Comparison of ENCODE assay signal across 19 cellular contexts in genomic region chr4:136810626-136811025, GRCh38.
A peak's percentile ranks its signal among the peaks of the same experiment; 100 is the strongest.
DNase-seq lines count a peak whose midpoint lies in the region; FAIRE-seq and TF ChIP-seq lines count a peak whose summit lies in the region.
"Had no signal": no experiment of that assay in that cellular context is flagged by ENCODE, and none has a peak within 500 bp of the region (broad histone marks: within the 10 kb centered on the region; RNA-seq: fewer than 3 reads in every experiment).

No MANE protein-coding gene starts in this region.

- H3K27me3 ChIP-seq in mesendoderm (ENCODE audit: insufficient read depth, low read length, poor library complexity): no peaks in the 10 kb centered on the region

- no peak overlapping the region for H2BK120ac ChIP-seq in mesendoderm (ENCODE audit: low read depth, low read length)

- H4K5ac ChIP-seq in mesendoderm (ENCODE audit: low read length): no peak overlapping the region

- H3K36me3 ChIP-seq in kidney (ENCODE audit: control insufficient read depth in 1 of 2, insufficient read depth in 2 of 2, low read length in 2 of 2): no peaks in the 10 kb centered on the region
- no peaks in the 10 kb centered on the region for H3K36me3 ChIP-seq in mesendoderm (ENCODE audit: control insufficient read depth, insufficient read depth, low read length)
- H3K36me3 ChIP-seq: HAP-1 had no signal

- DNase-seq in AG08396 (ENCODE audit: low spot score) (peak; percentile 21), HCEC 1CT (peak; percentile 1), RKO (ENCODE audit: low spot score) (peak; percentile 9), kidney (peak; percentile 43), NCI-H1930 (lab: John Stamatoyannopoulos, UW) (no peak), mesendoderm (no peak), NCI-H2227 treated with DMSO at 0.1 percent for 48 hours (lab: John Stamatoyannopoulos, UW) (no peak)
- DNase-seq: CD4-positive, alpha-beta memory T cell; KG1; NCI-H1092 treated with DMSO at 0.1 percent for 48 hours; NCI-H2081 treated with DMSO at 0.1 percent for 48 hours; NCI-H748 treated with DMSO at 0.1 percent for 48 hours; NK-92 treated with Interleukin-12 subunit alpha and Interleukin-12 subunit beta, amount 100 ng/mL, for 24 hours; SHP77 had no signal

- no peaks in the 10 kb centered on the region for H3K79me2 ChIP-seq in mesendoderm (ENCODE audit: control insufficient read depth, insufficient read depth, low read length)

- H2BK15ac ChIP-seq in mesendoderm (replicated peaks; ENCODE audit: low read depth): no peak overlapping the region

- no peak overlapping the region for H3K18ac ChIP-seq in mesendoderm (ENCODE audit: low read length)

- no peak overlapping the region for H3K56ac ChIP-seq in mesendoderm (ENCODE audit: low read length)

- no CpG with 5 or more reads among the region's 6 CpGs for WGBS in mesendoderm (ENCODE audit: extremely low coverage, insufficient coverage, low lambda C conversion rate)

- no peak overlapping the region for H3K4ac ChIP-seq in mesendoderm (ENCODE audit: low read depth, low read length)

- no peak for FAIRE-seq in kidney (lab: Jason Lieb, UNC)
- FAIRE-seq: A204.1, HepG2, RCC 7860 had no signal

- peaks cover 0 to 7% of the 10 kb centered on the region in 2 donors for H3K9me3 ChIP-seq in kidney (ENCODE audit: control insufficient read depth in 1 of 2, low read length in 2 of 2)

- TF ChIP-seq CTCF in kidney (IDR thresholded peaks at IDR 0.05; ENCODE audit: borderline replicate concordance, extremely low read depth, insufficient read depth): no peak

- no peak overlapping the region for H2BK5ac ChIP-seq in mesendoderm (ENCODE audit: low read length)

- H3K4me3 ChIP-seq in kidney (ENCODE audit: low read length in 2 of 2) (no peak overlapping the region), mesendoderm (ENCODE audit: low read length) (no peak overlapping the region)
- H3K4me3 ChIP-seq: HAP-1, SK-N-MC had no signal

- no peak overlapping the region for H3K23ac ChIP-seq in mesendoderm (ENCODE audit: low read length)

- H3K27ac ChIP-seq in kidney (ENCODE audit: low read depth in 2 of 2, low read length in 2 of 2): no peak overlapping the region
- H3K27ac ChIP-seq in mesendoderm (ENCODE audit: low read depth, low read length): no peak overlapping the region
- H3K27ac ChIP-seq: SK-N-MC had no signal

- H3K79me1 ChIP-seq in mesendoderm (ENCODE audit: low read length): no peaks in the 10 kb centered on the region

- intact Hi-C loops in kidney (cut with DNase I): no loop called here

- H3K4me2 ChIP-seq in mesendoderm (ENCODE audit: low read length): no peak overlapping the region

- no peak overlapping the region for H2AK5ac ChIP-seq in mesendoderm (ENCODE audit: low read length)

- H4K8ac ChIP-seq in mesendoderm (ENCODE audit: low read depth, low read length): no peak overlapping the region

- H3K9ac ChIP-seq in kidney (ENCODE audit: low read length in 2 of 2) (no peak overlapping the region), mesendoderm (ENCODE audit: low read length) (no peak overlapping the region)

- H3K4me1 ChIP-seq in kidney (ENCODE audit: control insufficient read depth in 1 of 2, insufficient read depth in 1 of 2, low read depth in 1 of 2, low read length in 2 of 2) (no peaks in the 10 kb centered on the region), mesendoderm (ENCODE audit: control insufficient read depth, low read depth, low read length) (no peaks in the 10 kb centered on the region)
- H3K4me1 ChIP-seq: HAP-1 had no signal

Comparison
In these comparisons a context has a peak if more than half of its experiments do, and no peak if none do; other contexts are left out.
1. DNase-seq: peak in AG08396 (single experiment), HCEC 1CT (single experiment), RKO (single experiment) and kidney (single experiment); none in NCI-H1930 (0 of 2), mesendoderm (single experiment) and NCI-H2227 treated with DMSO at 0.1 percent for 48 hours (single experiment).